Comparison of ENCODE assay signal across 15 cellular contexts in genomic region chr3:178289544-178290160, GRCh38.
DNase-seq lines count a peak whose midpoint lies in the region; ATAC-seq and TF ChIP-seq lines count a peak whose summit lies in the region.
"Had no signal": no experiment of that assay in that cellular context is flagged by ENCODE, and none has a peak within 500 bp of the region (broad histone marks: within the 10 kb centered on the region; RNA-seq: fewer than 3 reads in every experiment).

No MANE protein-coding gene starts in this region.

- H3K27ac ChIP-seq in MM.1S (ENCODE audit: low read length) (peak overlapping the region; percentile 2; the same call in 1 of the 2 replicates), osteoblast (ENCODE audit: low read depth, low read length) (no peak overlapping the region), PC-3 (ENCODE audit: low read length) (no peak overlapping the region)

- H3K9me2 ChIP-seq in MM.1S (replicated peaks; ENCODE audit: insufficient read depth, low read length) (no peaks in the 10 kb centered on the region), PC-3 (replicated peaks; ENCODE audit: low read length) (no peaks in the 10 kb centered on the region)

- no peak overlapping the region for H3K4me3 Mint-ChIP-seq in stimulated activated memory B cell treated with anti-CD40 and anti-IgM and Interleukin-4, amounts not matched to agents 10 μg/mL and 1 μg/mL and 100 μg/mL, for 72 hours
- H3K4me3 Mint-ChIP-seq: B cell; stimulated activated effector memory CD8-positive, alpha-beta T cell treated with anti-CD3 and anti-CD28 coated beads, Interleukin-12 subunit alpha, Interleukin-12 subunit beta, amount 100 ng/mL, for 72 hours had no signal

- BruUV-seq in PC-3 (replicated peaks; lab: Mats Ljungman, UMichigan): no TSS peak

- peak; percentile 41 for DNase-seq in GM12865 (ENCODE audit: low read depth)
- no peak for DNase-seq in MM.1S
- peak; percentile 60 for DNase-seq in fibroblast of pulmonary artery (ENCODE audit: low read depth)
- no peak for DNase-seq in osteoblast (ENCODE audit: insufficient read length, low spot score, missing footprints)
- no peak for DNase-seq in NCI-H2029 treated with DMSO at 0.1 percent for 48 hours (lab: John Stamatoyannopoulos, UW)
- no peak for DNase-seq in PC-3
- DNase-seq: DND-41; NCI-H510A; posterior cingulate gyrus; RPMI8226; stimulated activated CD4-positive, alpha-beta T cell treated with anti-CD3 and anti-CD28 coated beads, Interleukin-4, amount 100 ng/mL, for 1 hour had no signal

- H3K9me3 ChIP-seq in MM.1S (replicated peaks; ENCODE audit: insufficient read depth, low read length): no peaks in the 10 kb centered on the region
- H3K9me3 ChIP-seq in osteoblast (ENCODE audit: low read depth, low read length): no peaks in the 10 kb centered on the region
- H3K9me3 ChIP-seq in PC-3 (ENCODE audit: low read length): no peaks in the 10 kb centered on the region

- intact Hi-C loops in PC-3 (cut with micrococcal nuclease): no loop called here

- H3K79me2 ChIP-seq in MM.1S (ENCODE audit: low read length): no peaks in the 10 kb centered on the region
- no peaks in the 10 kb centered on the region for H3K79me2 ChIP-seq in osteoblast (ENCODE audit: insufficient read depth, low read length)
- H3K79me2 ChIP-seq in PC-3 (ENCODE audit: low read length): no peaks in the 10 kb centered on the region

- H3K4me2 ChIP-seq in MM.1S (ENCODE audit: low read depth, low read length) (peak overlapping the region; percentile 3; the same call in 1 of the 2 replicates), osteoblast (ENCODE audit: insufficient read depth, low read length) (peak overlapping the region; percentile 18), PC-3 (ENCODE audit: low read length) (no peak overlapping the region)

- no peaks in the 10 kb centered on the region for H3K4me1 ChIP-seq in MM.1S (ENCODE audit: low read length)
- H3K4me1 ChIP-seq in osteoblast (ENCODE audit: insufficient read depth, low read length): no peaks in the 10 kb centered on the region
- H3K4me1 ChIP-seq in PC-3 (ENCODE audit: insufficient read depth, low read length): no peaks in the 10 kb centered on the region

- TF ChIP-seq CTCF in GM12865 (IDR thresholded peaks at IDR 0.05; ENCODE audit: insufficient read depth, low read depth, low read length, missing control alignments) (no peak), MM.1S (IDR thresholded peaks at IDR 0.05; ENCODE audit: low read length) (no peak), fibroblast of pulmonary artery (IDR thresholded peaks at IDR 0.05; ENCODE audit: low read length, missing control alignments) (no peak), osteoblast (IDR thresholded peaks at IDR 0.05; ENCODE audit: extremely low read depth, low read depth, low read length) (no peak), PC-3 (conservative IDR thresholded peaks at IDR 0.05; ENCODE audit: low read depth, low read length) (no peak)

- POLR2A ChIA-PET in PC-3 (lab: Charles Lee; ENCODE audit: unreplicated experiment): no interaction called here

- H3K27me3 Mint-ChIP-seq in stimulated activated memory B cell treated with anti-CD40 and anti-IgM and Interleukin-4, amounts not matched to agents 10 μg/mL and 1 μg/mL and 100 μg/mL, for 72 hours: no peaks in the 10 kb centered on the region

- CTCF ChIA-PET in PC-3 (lab: Charles Lee): no interaction called here

- H3K27me3 ChIP-seq in MM.1S (replicated peaks; ENCODE audit: insufficient read depth, low read length) (no peaks in the 10 kb centered on the region), osteoblast (ENCODE audit: insufficient read depth, low read length) (no peaks in the 10 kb centered on the region), PC-3 (ENCODE audit: low read length) (no peaks in the 10 kb centered on the region)

- H3K9ac ChIP-seq in MM.1S (ENCODE audit: low read length): no peak overlapping the region
- H3K9ac ChIP-seq in PC-3 (ENCODE audit: low read length): no peak overlapping the region

- H3K36me3 ChIP-seq in MM.1S (replicated peaks; ENCODE audit: insufficient read depth, low read length): no peaks in the 10 kb centered on the region
- H3K36me3 ChIP-seq in osteoblast (ENCODE audit: insufficient read depth, low read length): no peaks in the 10 kb centered on the region
- H3K36me3 ChIP-seq in PC-3 (ENCODE audit: low read depth, low read length): no peaks in the 10 kb centered on the region

- no peaks in the 10 kb centered on the region for H4K20me1 ChIP-seq in MM.1S (ENCODE audit: insufficient read depth, low read length)
- H4K20me1 ChIP-seq in osteoblast (ENCODE audit: insufficient read depth, low read length): no peaks in the 10 kb centered on the region
- no peaks in the 10 kb centered on the region for H4K20me1 ChIP-seq in PC-3 (ENCODE audit: low read length)

- H2AFZ ChIP-seq in MM.1S (ENCODE audit: low read length): no peak overlapping the region
- peak overlapping the region; percentile 72 for H2AFZ ChIP-seq in osteoblast (ENCODE audit: low read length)
- no peak overlapping the region for H2AFZ ChIP-seq in PC-3 (ENCODE audit: low read length)

- H3K36me3 Mint-ChIP-seq in stimulated activated memory B cell treated with anti-CD40 and anti-IgM and Interleukin-4, amounts not matched to agents 10 μg/mL and 1 μg/mL and 100 μg/mL, for 72 hours: no peaks in the 10 kb centered on the region
- H3K36me3 Mint-ChIP-seq: stimulated activated effector memory CD8-positive, alpha-beta T cell treated with anti-CD3 and anti-CD28 coated beads, Interleukin-12 subunit alpha, Interleukin-12 subunit beta, amount 100 ng/mL, for 72 hours had no signal

- peaks cover 8% of the 10 kb centered on the region for H3K9me3 Mint-ChIP-seq in stimulated activated memory B cell treated with anti-CD40 and anti-IgM and Interleukin-4, amounts not matched to agents 10 μg/mL and 1 μg/mL and 100 μg/mL, for 72 hours

- H3F3A ChIP-seq in MM.1S (ENCODE audit: insufficient read depth, low read length) (no peaks in the 10 kb centered on the region), PC-3 (ENCODE audit: low read length, unreplicated experiment) (no peaks in the 10 kb centered on the region)

- H3K27ac Mint-ChIP-seq in stimulated activated memory B cell treated with anti-CD40 and anti-IgM and Interleukin-4, amounts not matched to agents 10 μg/mL and 1 μg/mL and 100 μg/mL, for 72 hours: no peak overlapping the region
- H3K27ac Mint-ChIP-seq: B cell; stimulated activated effector memory CD8-positive, alpha-beta T cell treated with anti-CD3 and anti-CD28 coated beads, Interleukin-12 subunit alpha, Interleukin-12 subunit beta, amount 100 ng/mL, for 72 hours had no signal

- no peaks in the 10 kb centered on the region for H3K4me1 Mint-ChIP-seq in stimulated activated memory B cell treated with anti-CD40 and anti-IgM and Interleukin-4, amounts not matched to agents 10 μg/mL and 1 μg/mL and 100 μg/mL, for 72 hours
- H3K4me1 Mint-ChIP-seq: B cell; stimulated activated effector memory CD8-positive, alpha-beta T cell treated with anti-CD3 and anti-CD28 coated beads, Interleukin-12 subunit alpha, Interleukin-12 subunit beta, amount 100 ng/mL, for 72 hours had no signal

- H3K4me3 ChIP-seq in GM12865 (ENCODE audit: low read depth, low read length): no peak overlapping the region
- H3K4me3 ChIP-seq in MM.1S (ENCODE audit: low read length): no peak overlapping the region
- no peak overlapping the region for H3K4me3 ChIP-seq in fibroblast of pulmonary artery (replicated peaks; ENCODE audit: low read depth, low read length)
- no peak overlapping the region for H3K4me3 ChIP-seq in osteoblast (ENCODE audit: insufficient read depth, low read length)
- no peak overlapping the region for H3K4me3 ChIP-seq in PC-3 (ENCODE audit: low read length)

- ATAC-seq in HG03095 (IDR thresholded peaks at IDR 0.05; ENCODE audit: unreplicated experiment) (no peak), PC-3 (no peak)
- ATAC-seq in stimulated activated memory B cell treated with anti-CD40 and anti-IgM and Interleukin-4, amounts not matched to agents 10 μg/mL and 1 μg/mL and 100 μg/mL, for 72 hours: no peak
- ATAC-seq: stimulated activated effector memory CD8-positive, alpha-beta T cell treated with anti-CD3 and anti-CD28 coated beads, Interleukin-12 subunit alpha, Interleukin-12 subunit beta, amount 100 ng/mL, for 72 hours had no signal

Comparison
In these comparisons a context has a peak if more than half of its experiments do, and no peak if none do; other contexts are left out.
1. DNase-seq: peak in GM12865 (single experiment) and fibroblast of pulmonary artery (single experiment); none in MM.1S (single experiment), osteoblast (single experiment), NCI-H2029 treated with DMSO at 0.1 percent for 48 hours (single experiment) and PC-3 (single experiment).